31 cellular contexts compared by ENCODE assay signal in genomic region chr10:132890301-132890700, GRCh38. TPM values are rescaled to one million over a fixed set of nuclear protein-coding genes. Genes with fewer than 3 reads are reported as not detected.
A peak's percentile ranks its signal among the peaks of the same experiment; 100 is the strongest.
DNase-seq lines count a peak whose midpoint lies in the region; ATAC-seq, FAIRE-seq and TF ChIP-seq lines count a peak whose summit lies in the region.
"Had no signal": no experiment of that assay in that cellular context is flagged by ENCODE, and none has a peak within 500 bp of the region (broad histone marks: within the 10 kb centered on the region; RNA-seq: fewer than 3 reads in every experiment).

No MANE protein-coding gene starts in this region.

- no peak overlapping the region for H3K4me3 ChIP-seq in HepG2 (replicated peaks in 1 of 3; ENCODE audit: insufficient read depth in 1 of 3, low read depth in 2 of 3, low read length in 3 of 3)
- no peak overlapping the region for H3K4me3 ChIP-seq in suprapubic skin
- H3K4me3 ChIP-seq: GM23248, HAP-1 had no signal

- no peak overlapping the region for H3K9ac ChIP-seq in HepG2 (ENCODE audit: insufficient read depth, low read depth, low read length)
- H3K9ac ChIP-seq: GM23248 had no signal

- H3K27ac Mint-ChIP-seq in WTC11, result no peak overlapping the region
- H3K27ac Mint-ChIP-seq: CD14-positive monocyte; CD8-positive, alpha-beta memory T cell; HFFc6 had no signal

- H3K27ac ChIP-seq in HepG2 (ENCODE audit: extremely low read length, insufficient read depth, low read length) (no peak overlapping the region), suprapubic skin (no peak overlapping the region)
- H3K27ac ChIP-seq: 22Rv1, GM23248 had no signal

- H2AFZ ChIP-seq in HepG2 (ENCODE audit: low read length), result no peak overlapping the region
- H2AFZ ChIP-seq: GM23248 had no signal

- TF ChIP-seq POLR2A in HepG2 (IDR thresholded peaks at IDR 0.05; ENCODE audit: insufficient read depth in 1 of 2, low read depth in 2 of 2, low read length in 2 of 2) (no peak), suprapubic skin (IDR thresholded peaks at IDR 0.05) (no peak)

- H3K9me3 ChIP-seq in HepG2 (ENCODE audit: low read length), result no peaks in the 10 kb centered on the region
- no peaks in the 10 kb centered on the region for H3K9me3 ChIP-seq in suprapubic skin
- H3K9me3 ChIP-seq: BE2C, HAP-1 had no signal

- peak; percentile 44 for DNase-seq in activated effector memory CD4-positive, alpha-beta T cell treated with anti-CD3 and anti-CD28 coated beads, Interleukin-2, amount 50 U/mL, for 16 hours
- no peak for DNase-seq in activated effector memory CD4-positive, alpha-beta T cell treated with Interleukin-2 at 50 U/mL for 16 hours
- peak; percentile 9 for DNase-seq in WTC11 (ENCODE audit: low spot score)
- DNase-seq in HepG2 (ENCODE audit: low spot score), result no peak
- peak; percentile 10 to 55 for DNase-seq in suprapubic skin (ENCODE audit: low spot score in 2 of 2)
- no peak for DNase-seq in SW 1271 (lab: John Stamatoyannopoulos, UW)
- no peak for DNase-seq in NCI-H2227 treated with DMSO at 0.1 percent for 48 hours (lab: John Stamatoyannopoulos, UW)
- DNase-seq: ACHN; BE2C; CD8-positive, alpha-beta memory T cell; DMS153; GM23248; HFFc6; KBM-7; NCI-H1105 treated with DMSO at 0.1 percent for 48 hours; NCI-H146; NCI-H1930; NCI-H2107; NCI-H446; NCI-H524 treated with DMSO at 0.1 percent for 48 hours; NCI-H774; PC-3; SHP77 had no signal

- H3K4me1 ChIP-seq in HepG2 (ENCODE audit: insufficient read depth, low read length) (no peaks in the 10 kb centered on the region), suprapubic skin (peaks cover 7% of the 10 kb centered on the region)
- H3K4me1 ChIP-seq: BE2C, HAP-1 had no signal

- no peaks in the 10 kb centered on the region for H4K20me1 ChIP-seq in HepG2 (ENCODE audit: insufficient read depth, low read length)

- no peaks in the 10 kb centered on the region for H3K79me2 ChIP-seq in HepG2 (ENCODE audit: insufficient read depth, low read length)

- H3K36me3 ChIP-seq in HepG2 (replicated peaks in 1 of 2; ENCODE audit: control insufficient read depth in 1 of 2, insufficient read depth in 2 of 2, low read length in 2 of 2), result no peaks in the 10 kb centered on the region
- H3K36me3 ChIP-seq in suprapubic skin, result no peaks in the 10 kb centered on the region
- H3K36me3 ChIP-seq: BE2C, HAP-1 had no signal

- peaks cover 46% of the 10 kb centered on the region for H3K4me1 Mint-ChIP-seq in WTC11
- H3K4me1 Mint-ChIP-seq: CD14-positive monocyte had no signal

- CTCF ChIA-PET in WTC11 (lab: Charles Lee) (no interaction called here), HepG2 (lab: Yijun Ruan, JAX; ENCODE audit: low intra/inter-chr PET ratio, low total read pairs) (no interaction called here)

- intact Hi-C loops in HepG2 (cut with micrococcal nuclease; ENCODE audit: unreplicated experiment), result loop anchor here (10.0 kb wide), 1 partner anchor 236 kb away; no protein-coding TSS in a partner anchor

- no peak overlapping the region for H3K4me2 ChIP-seq in HepG2 (ENCODE audit: low read depth, low read length)

- TF ChIP-seq CTCF in WTC11 (IDR thresholded peaks at IDR 0.05) (no peak), HepG2 (CRISPR knock-in tag; IDR thresholded peaks at IDR 0.05) (no peak), suprapubic skin (IDR thresholded peaks at IDR 0.05) (no peak)

- BruUV-seq in HepG2 (replicated peaks; lab: Mats Ljungman, UMichigan), result no TSS peak

- ATAC-seq in WTC11 (no peak), HepG2 (no peak), GM21390 (IDR thresholded peaks at IDR 0.05; ENCODE audit: unreplicated experiment) (no peak)
- ATAC-seq: PC-3 had no signal

- POLR2A ChIA-PET in WTC11 (lab: Charles Lee), result no interaction called here
- POLR2A ChIA-PET in HepG2 (lab: Yijun Ruan, JAX), result no interaction called here

- no peaks in the 10 kb centered on the region; the same call in 1 of the 2 replicates for H3K27me3 Mint-ChIP-seq in WTC11 (ENCODE audit: low read depth)

- TF ChIP-seq EP300 in HepG2 (IDR thresholded peaks at IDR 0.05; ENCODE audit: low read depth in 2 of 2, low read length in 2 of 2) (no peak), HepG2 (CRISPR knock-in tag; IDR thresholded peaks at IDR 0.05; ENCODE audit: borderline replicate concordance) (no peak), suprapubic skin (IDR thresholded peaks at IDR 0.05) (no peak)

- FAIRE-seq in HepG2 (lab: Jason Lieb, UNC), result no peak
- FAIRE-seq: GM18507, HTR-8/SVneo had no signal

- no peak overlapping the region for H3K4me3 Mint-ChIP-seq in WTC11
- H3K4me3 Mint-ChIP-seq: CD14-positive monocyte; CD8-positive, alpha-beta memory T cell; HFFc6 had no signal

- peaks cover 8% of the 10 kb centered on the region for H3K9me3 Mint-ChIP-seq in WTC11
- H3K9me3 Mint-ChIP-seq: CD8-positive, alpha-beta memory T cell; HFFc6 had no signal

- in situ Hi-C loops in HepG2 (cut with HindIII; ENCODE audit: extremely low pct_ligation_motif_present, low pct_unique_long_range_greater_than_20kb), result loop anchor here (10.0 kb wide), 1 partner anchor 236 kb away; no protein-coding TSS in a partner anchor

- WGBS in HepG2 (ENCODE audit: low lambda C conversion rate), result 36% methylated on average over 6 of the region's 9 CpGs
- 84% methylated on average over 6 of the region's 9 CpGs for WGBS in suprapubic skin

- peaks cover 5 to 25% of the 10 kb centered on the region in 2 experiments; a peak in 3 of 5 replicates for H3K27me3 ChIP-seq in HepG2 (ENCODE audit: control insufficient read depth in 1 of 2, insufficient read depth in 2 of 2, low read length in 2 of 2)
- peaks cover 58% of the 10 kb centered on the region for H3K27me3 ChIP-seq in suprapubic skin

- H3K36me3 Mint-ChIP-seq in WTC11, result 0 out of 2 replicates have a peak, but pooled peaks cover 3% of the 10 kb centered on the region
- H3K36me3 Mint-ChIP-seq: CD14-positive monocyte; CD8-positive, alpha-beta memory T cell had no signal

- TF ChIP-seq RAD21 in HepG2 (CRISPR knock-in tag; IDR thresholded peaks at IDR 0.05), result no peak

TF ChIP-seq in WTC11, 78 proteins besides CTCF, POLR2A, EP300 and RAD21 (continues in another document):
- TF ChIP-seq IRF1 (CRISPR knock-in tag; IDR thresholded peaks at IDR 0.05) (no peak), TEAD4 (CRISPR knock-in tag; IDR thresholded peaks at IDR 0.05) (no peak), E2F5 (CRISPR knock-in tag; IDR thresholded peaks at IDR 0.05) (no peak)

TF ChIP-seq in HepG2, 621 proteins besides CTCF, POLR2A, EP300 and RAD21 (continues in another document):
- TF ChIP-seq ZNF792 (CRISPR knock-in tag; IDR thresholded peaks at IDR 0.05) (no peak), CREB1 (IDR thresholded peaks at IDR 0.05) (peak; percentile 90), CREB1 (CRISPR knock-in tag; IDR thresholded peaks at IDR 0.05) (no peak), FOXO1 (CRISPR knock-in tag; IDR thresholded peaks at IDR 0.05) (no peak), ZNF564 (CRISPR knock-in tag; IDR thresholded peaks at IDR 0.05) (no peak)
- TF ChIP-seq, protein P1, sequence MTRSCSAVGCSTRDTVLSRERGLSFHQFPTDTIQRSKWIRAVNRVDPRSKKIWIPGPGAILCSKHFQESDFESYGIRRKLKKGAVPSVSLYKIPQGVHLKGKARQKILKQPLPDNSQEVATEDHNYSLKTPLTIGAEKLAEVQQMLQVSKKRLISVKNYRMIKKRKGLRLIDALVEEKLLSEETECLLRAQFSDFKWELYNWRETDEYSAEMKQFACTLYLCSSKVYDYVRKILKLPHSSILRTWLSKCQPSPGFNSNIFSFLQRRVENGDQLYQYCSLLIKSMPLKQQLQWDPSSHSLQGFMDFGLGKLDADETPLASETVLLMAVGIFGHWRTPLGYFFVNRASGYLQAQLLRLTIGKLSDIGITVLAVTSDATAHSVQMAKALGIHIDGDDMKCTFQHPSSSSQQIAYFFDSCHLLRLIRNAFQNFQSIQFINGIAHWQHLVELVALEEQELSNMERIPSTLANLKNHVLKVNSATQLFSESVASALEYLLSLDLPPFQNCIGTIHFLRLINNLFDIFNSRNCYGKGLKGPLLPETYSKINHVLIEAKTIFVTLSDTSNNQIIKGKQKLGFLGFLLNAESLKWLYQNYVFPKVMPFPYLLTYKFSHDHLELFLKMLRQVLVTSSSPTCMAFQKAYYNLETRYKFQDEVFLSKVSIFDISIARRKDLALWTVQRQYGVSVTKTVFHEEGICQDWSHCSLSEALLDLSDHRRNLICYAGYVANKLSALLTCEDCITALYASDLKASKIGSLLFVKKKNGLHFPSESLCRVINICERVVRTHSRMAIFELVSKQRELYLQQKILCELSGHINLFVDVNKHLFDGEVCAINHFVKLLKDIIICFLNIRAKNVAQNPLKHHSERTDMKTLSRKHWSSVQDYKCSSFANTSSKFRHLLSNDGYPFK (CRISPR knock-in tag; IDR thresholded peaks at IDR 0.05; ENCODE audit: borderline replicate concordance), result no peak

RNA-seq across cellular contexts. Expression of gene CFAP46, which starts 52.1 kb away (rescaled TPM):
- total RNA-seq in WTC11 (2021) (2.9 to 3.4 TPM (median 3.3 TPM) in 3 replicates), HepG2 (2016; rRNA removed; fragmentation: Illumina TruSeq; extraction: Trizol) (0.74 and 0.84 TPM in 2 replicates), suprapubic skin (under 1 TPM in 2 of 4 donors, not detected in 2; 0.11 to 0.21 TPM)
- not detected in 2 replicates for total RNA-seq in HepG2 (2016; cell fraction: cytosol; rRNA removed; fragmentation: Illumina TruSeq; extraction: Trizol; ENCODE audit: low read depth)
- total RNA-seq in HepG2 (2016; cell fraction: insoluble cytoplasmic fraction; rRNA removed; fragmentation: Illumina TruSeq; extraction: Trizol), result 0.87 and 1.1 TPM in 2 replicates
- total RNA-seq in HepG2 (2016; cell fraction: membrane; rRNA removed; fragmentation: Illumina TruSeq; extraction: Trizol), result 0.21 and 0.34 TPM in 2 replicates
- 0.53 and 1.3 TPM in 2 replicates for total RNA-seq in HepG2 (2016; cell fraction: nucleus; rRNA removed; fragmentation: Illumina TruSeq; extraction: Trizol)
- 0.10 and 0.24 TPM in 2 replicates for polyA plus RNA-seq in HepG2 (2011; rRNA removed)
- polyA plus RNA-seq in HepG2 (2011; cell fraction: cytosol; rRNA removed), result 0.13 and 0.19 TPM in 2 replicates
- 0.05 and 0.27 TPM in 2 replicates for polyA plus RNA-seq in HepG2 (2011; cell fraction: nucleus; rRNA removed)
- 0.12 and 0.16 TPM in 2 replicates for polyA plus RNA-seq in HepG2 (2012)
- 0.18 and 0.26 TPM in 2 replicates for polyA plus RNA-seq in HepG2 (2016; cell fraction: cytosol; fragmentation: Illumina TruSeq; extraction: Trizol; ENCODE audit: low read depth)
- 0.86 and 1.2 TPM in 2 replicates for polyA plus RNA-seq in HepG2 (2016; cell fraction: insoluble cytoplasmic fraction; fragmentation: Illumina TruSeq; extraction: Trizol; ENCODE audit: low read depth)
- 0.33 and 0.34 TPM in 2 replicates for polyA plus RNA-seq in HepG2 (2016; cell fraction: membrane; fragmentation: Illumina TruSeq; extraction: Trizol; ENCODE audit: low read depth)
- 0.60 and 0.65 TPM in 2 replicates for polyA plus RNA-seq in HepG2 (2016; cell fraction: nucleus; fragmentation: Illumina TruSeq; extraction: Trizol; ENCODE audit: insufficient read depth, low read depth)
- polyA minus RNA-seq in HepG2 (2011; rRNA and poly(A)+ RNA removed; ENCODE audit: low replicate concordance), result 0.06 TPM in 1 of 2 replicates, not detected in the other
- not detected in 2 replicates for polyA minus RNA-seq in HepG2 (2011; cell fraction: cytosol; rRNA and poly(A)+ RNA removed)
- polyA minus RNA-seq in HepG2 (2011; cell fraction: nucleus; rRNA and poly(A)+ RNA removed), result 0.26 TPM in 1 of 2 replicates, not detected in the other
- total RNA-seq: LHCN-M2, SK-MEL-5 had no signal
- polyA plus RNA-seq: CD14-positive monocyte; CD8-positive, alpha-beta memory T cell had no signal

Comparison
In these comparisons a context has a peak if more than half of its experiments do, and no peak if none do; other contexts are left out.
1. DNase-seq: peak in activated effector memory CD4-positive, alpha-beta T cell treated with anti-CD3 and anti-CD28 coated beads, Interleukin-2, amount 50 U/mL, for 16 hours (single experiment), WTC11 (single experiment) and suprapubic skin (2 of 2); none in activated effector memory CD4-positive, alpha-beta T cell treated with Interleukin-2 at 50 U/mL for 16 hours (single experiment), HepG2 (single experiment), SW 1271 (0 of 2) and NCI-H2227 treated with DMSO at 0.1 percent for 48 hours (single experiment).